ENCODE assay signal across 7 cellular contexts in genomic region chr9:69036319-69036718, GRCh38. TPM values are rescaled to one million over a fixed set of nuclear protein-coding genes. Genes with fewer than 3 reads are reported as not detected.
DNase-seq lines count a peak whose midpoint lies in the region; ATAC-seq and TF ChIP-seq lines count a peak whose summit lies in the region.

No MANE protein-coding gene starts in this region.

- H4K20me1 ChIP-seq in fibroblast of lung (ENCODE audit: control insufficient read depth, extremely low read depth, insufficient read depth, low read length) (no peaks in the 10 kb centered on the region), osteoblast (ENCODE audit: insufficient read depth, low read length) (no peaks in the 10 kb centered on the region)

- H3K27me3 ChIP-seq in fibroblast of lung (ENCODE audit: control insufficient read depth, insufficient read depth, low read length) (no peaks in the 10 kb centered on the region), osteoblast (ENCODE audit: insufficient read depth, low read length) (no peaks in the 10 kb centered on the region)

- peak overlapping the region; percentile 99 for H2AFZ ChIP-seq in fibroblast of lung (ENCODE audit: low read length)
- H2AFZ ChIP-seq in osteoblast (ENCODE audit: low read length) = peak overlapping the region; percentile 99

- TF ChIP-seq CTCF in fibroblast of lung (conservative IDR thresholded peaks at IDR 0.05 in 1 of 2, IDR thresholded peaks at IDR 0.05 in 1 of 2; ENCODE audit: low read depth in 1 of 2, low read length in 2 of 2) (no peak), osteoblast (IDR thresholded peaks at IDR 0.05; ENCODE audit: extremely low read depth, low read depth, low read length) (no peak)

- H3K79me2 ChIP-seq in fibroblast of lung (ENCODE audit: control insufficient read depth, insufficient read depth, low read length) (peaks cover 11% of the 10 kb centered on the region), osteoblast (ENCODE audit: insufficient read depth, low read length) (peaks cover 41% of the 10 kb centered on the region)

- peak overlapping the region; percentile 82 for H3K9ac ChIP-seq in fibroblast of lung (ENCODE audit: insufficient read depth, low read length)

- H3K4me1 ChIP-seq in fibroblast of lung (ENCODE audit: control insufficient read depth, extremely low read depth, insufficient read depth, low read length) (peaks cover 3% of the 10 kb centered on the region), osteoblast (ENCODE audit: insufficient read depth, low read length) (no peaks in the 10 kb centered on the region)

- ATAC-seq in GM18907 (IDR thresholded peaks at IDR 0.05; ENCODE audit: unreplicated experiment) (peak; percentile 35), HG03064 (IDR thresholded peaks at IDR 0.05; ENCODE audit: low read depth, unreplicated experiment) (peak; percentile 6), GM18519 (IDR thresholded peaks at IDR 0.05; ENCODE audit: low FRiP score, unreplicated experiment) (no peak)

- DNase-seq in activated CD4-positive, alpha-beta T cell treated with anti-CD3 and anti-CD28 coated beads for 4 hours = peak; percentile 17
- DNase-seq in fibroblast of lung (ENCODE audit: low read depth in 2 of 2) (no peak), osteoblast (ENCODE audit: insufficient read length, low spot score, missing footprints) (peak; percentile 77), NCI-H2227 (lab: John Stamatoyannopoulos, UW; ENCODE audit: unreplicated experiment) (no peak)

- H3K27ac ChIP-seq in fibroblast of lung (ENCODE audit: insufficient read depth, low read length) (peak overlapping the region; percentile 72), osteoblast (ENCODE audit: low read depth, low read length) (peak overlapping the region; percentile 60)

- H3K4me3 ChIP-seq in fibroblast of lung (replicated peaks in 1 of 4; ENCODE audit: control extremely low read depth in 1 of 4, insufficient read depth in 1 of 4, low read depth in 3 of 4, low read length in 4 of 4) (peak overlapping the region; percentile 79 to 96 (median 89)), osteoblast (ENCODE audit: insufficient read depth, low read length) (peak overlapping the region; percentile 98)

- H3K9me3 ChIP-seq in fibroblast of lung (ENCODE audit: control insufficient read depth, insufficient read depth, low read depth, low read length) = no peaks in the 10 kb centered on the region
- H3K9me3 ChIP-seq in osteoblast (ENCODE audit: low read depth, low read length) = no peaks in the 10 kb centered on the region

- H3K4me2 ChIP-seq in fibroblast of lung (ENCODE audit: extremely low read depth, insufficient read depth, low read length) = peak overlapping the region; percentile 81
- H3K4me2 ChIP-seq in osteoblast (ENCODE audit: insufficient read depth, low read length) = peak overlapping the region; percentile 92

- no peaks in the 10 kb centered on the region for H3K36me3 ChIP-seq in fibroblast of lung (ENCODE audit: control insufficient read depth, insufficient read depth, low read length)
- H3K36me3 ChIP-seq in osteoblast (ENCODE audit: insufficient read depth, low read length) = no peaks in the 10 kb centered on the region

RNA-seq across cellular contexts. Expression of gene FXN, which starts 0.8 kb away (rescaled TPM):
- total RNA-seq in fibroblast of lung = 0.99 and 1.0 TPM in 2 replicates
- 21.6 and 29.3 TPM in 2 replicates for polyA plus RNA-seq in fibroblast of lung
- 15.2 and 20.0 TPM in 2 replicates for polyA plus RNA-seq in fibroblast of lung (2012)
- polyA minus RNA-seq in fibroblast of lung (ENCODE audit: low replicate concordance) = 1.5 and 14.7 TPM in 2 replicates
- total RNA-seq in osteoblast = 2.2 and 4.1 TPM in 2 replicates

RNA-seq across cellular contexts. Expression of gene PRKACG, which starts 22.4 kb away (rescaled TPM):
- total RNA-seq in fibroblast of lung = not detected in 2 replicates
- not detected in 2 replicates for polyA plus RNA-seq in fibroblast of lung
- polyA plus RNA-seq in fibroblast of lung (2012) = not detected in 2 replicates
- polyA minus RNA-seq in fibroblast of lung (ENCODE audit: low replicate concordance) = not detected in 2 replicates
- not detected in 2 replicates for total RNA-seq in osteoblast

Comparison
In these comparisons a context has a peak if more than half of its experiments do, and no peak if none do; other contexts are left out.
1. DNase-seq: peak in activated CD4-positive, alpha-beta T cell treated with anti-CD3 and anti-CD28 coated beads for 4 hours (2 of 2) and osteoblast (single experiment); none in fibroblast of lung (0 of 2) and NCI-H2227 (single experiment).